ENCODE assay signal across 8 cellular contexts in genomic region chr7:112206238-112207105, GRCh38. TPM values are rescaled to one million over a fixed set of nuclear protein-coding genes. Genes with fewer than 3 reads are reported as not detected.
DNase-seq lines count a peak whose midpoint lies in the region; ATAC-seq, FAIRE-seq and TF ChIP-seq lines count a peak whose summit lies in the region.

Gene DOCK4, minus strand, starts transcription at chr7:112206399. Its CDS starts 261 bp downstream, at chr7:112206138.
Gene ZNF277, plus strand, starts transcription at chr7:112206695. Its CDS starts 22 bp downstream, at chr7:112206717.

- peak within 1 kb of the TSS; percentile 97 for H3K4me3 Mint-ChIP-seq in activated naive CD8-positive, alpha-beta T cell treated with anti-CD3 and anti-CD28 coated beads, Interleukin-2, amount 50 U/mL, for 24 hours

- no peaks in the 10 kb centered on the region for H3K36me3 Mint-ChIP-seq in activated naive CD8-positive, alpha-beta T cell treated with anti-CD3 and anti-CD28 coated beads, Interleukin-2, amount 50 U/mL, for 24 hours (ENCODE audit: low read depth)

- H3K9me3 ChIP-seq in SU-DHL-6 (ENCODE audit: insufficient read depth, low read length) (no peaks in the 10 kb centered on the region), pancreas (no peaks in the 10 kb centered on the region), thyroid gland (no peaks in the 10 kb centered on the region)

- peak within 1 kb of the TSS; percentile 77 for H3K27ac Mint-ChIP-seq in activated naive CD8-positive, alpha-beta T cell treated with anti-CD3 and anti-CD28 coated beads, Interleukin-2, amount 50 U/mL, for 24 hours

- H3K4me3 ChIP-seq in GM12875 (ENCODE audit: low read depth, low read length) (peak within 1 kb of the TSS; percentile 94), SU-DHL-6 (ENCODE audit: insufficient read depth, low read length, poor library complexity, severe bottlenecking) (peak within 1 kb of the TSS; percentile 89), pancreas (peak within 1 kb of the TSS; percentile 76 to 89 (median 84)), thyroid gland (replicated peaks in 1 of 3) (peak within 1 kb of the TSS; percentile 78 to 93 (median 80))

- no peaks in the 10 kb centered on the region for H3K27me3 ChIP-seq in SU-DHL-6 (ENCODE audit: low read length)
- no peaks in the 10 kb centered on the region for H3K27me3 ChIP-seq in pancreas
- no peaks in the 10 kb centered on the region for H3K27me3 ChIP-seq in thyroid gland

- peak; percentile 29 to 97 for TF ChIP-seq POLR2A in thyroid gland (IDR thresholded peaks at IDR 0.05)

- no peaks in the 10 kb centered on the region for H3F3A ChIP-seq in SU-DHL-6 (ENCODE audit: insufficient read depth)

- peak within 1 kb of the TSS; percentile 9; the same call in 1 of the 2 replicates for H3K27ac ChIP-seq in SU-DHL-6 (ENCODE audit: low read depth, low read length)
- peak within 1 kb of the TSS; percentile 79 to 92 (median 84) for H3K27ac ChIP-seq in pancreas
- peak within 1 kb of the TSS; percentile 34 to 82 (median 73) for H3K27ac ChIP-seq in thyroid gland

- peaks cover 31% of the 10 kb centered on the region for H3K27me3 Mint-ChIP-seq in activated naive CD8-positive, alpha-beta T cell treated with anti-CD3 and anti-CD28 coated beads, Interleukin-2, amount 50 U/mL, for 24 hours

- peaks cover 9% of the 10 kb centered on the region; the same call in 1 of the 2 replicates for H4K20me1 ChIP-seq in SU-DHL-6 (ENCODE audit: low read depth, low read length)

- intact Hi-C loops in Right ventricle myocardium superior (cut with DNase I) (loop anchor here (10.0 kb wide), 1 partner anchor 152 kb away; no protein-coding TSS in a partner anchor), pancreas (cut with DNase I) (no loop called here), thyroid gland (cut with DNase I) (loop anchor here (10.0 kb wide), 2 partner anchors 178 to 248 kb away; partner anchors contain the start of gene IFRD1)

- no peak for TF ChIP-seq CTCF in GM12875 (IDR thresholded peaks at IDR 0.05; ENCODE audit: borderline replicate concordance, insufficient read depth, low read depth, low read length)
- TF ChIP-seq CTCF in SU-DHL-6 (IDR thresholded peaks at IDR 0.05; ENCODE audit: insufficient read depth, low read length, poor library complexity, severe bottlenecking), result no peak
- TF ChIP-seq CTCF in pancreas (IDR thresholded peaks at IDR 0.05), result no peak
- peak in 1 of 6 experiments; percentile 4 for TF ChIP-seq CTCF in thyroid gland (IDR thresholded peaks at IDR 0.05)

- peaks cover 32% of the 10 kb centered on the region for H3K4me1 Mint-ChIP-seq in activated naive CD8-positive, alpha-beta T cell treated with anti-CD3 and anti-CD28 coated beads, Interleukin-2, amount 50 U/mL, for 24 hours

- no peaks in the 10 kb centered on the region for H3K9me2 ChIP-seq in SU-DHL-6 (replicated peaks; ENCODE audit: insufficient read depth, low read length)

- no peaks in the 10 kb centered on the region for H3K9me3 Mint-ChIP-seq in activated naive CD8-positive, alpha-beta T cell treated with anti-CD3 and anti-CD28 coated beads, Interleukin-2, amount 50 U/mL, for 24 hours

- DNase-seq in NCI-H1417 (lab: John Stamatoyannopoulos, UW), result peak; percentile 100
- peak; percentile 99 for DNase-seq in activated naive CD8-positive, alpha-beta T cell treated with anti-CD3 and anti-CD28 coated beads, Interleukin-2, amount 50 U/mL, for 24 hours
- DNase-seq in Right ventricle myocardium superior, result peak; percentile 99
- DNase-seq in pancreas, result peak; percentile 98 to 100 (median 99)
- peak; percentile 98 to 99 for DNase-seq in thyroid gland

- ATAC-seq in HG02763 (IDR thresholded peaks at IDR 0.05; ENCODE audit: unreplicated experiment), result peak; percentile 97
- peak; percentile 96 for ATAC-seq in activated naive CD8-positive, alpha-beta T cell treated with anti-CD3 and anti-CD28 coated beads, Interleukin-2, amount 50 U/mL, for 24 hours
- peak; percentile 95 for ATAC-seq in Right ventricle myocardium superior (ENCODE audit: poor library complexity)
- peak; percentile 90 to 95 (median 92) for ATAC-seq in pancreas

- WGBS in pancreas, 2 donors, result 0% methylated on average over 62 to 73 of the region's 73 CpGs
- 0 to 1% methylated on average over 29 to 42 of the region's 73 CpGs for WGBS in thyroid gland, 2 donors

- peak; percentile 92 for FAIRE-seq in pancreas (lab: Jason Lieb, UNC)

- H3K4me2 ChIP-seq in SU-DHL-6 (ENCODE audit: low read depth, low read length, poor library complexity, severe bottlenecking), result peak within 1 kb of the TSS; percentile 92

- H3K9ac ChIP-seq in SU-DHL-6 (ENCODE audit: low read length), result peak within 1 kb of the TSS; percentile 74

- H3K79me2 ChIP-seq in SU-DHL-6 (ENCODE audit: insufficient read depth, low read length), result peaks cover 20% of the 10 kb centered on the region

- peak within 1 kb of the TSS; percentile 88 for H2AFZ ChIP-seq in SU-DHL-6 (ENCODE audit: low read depth, low read length, severe bottlenecking)

- H3K36me3 ChIP-seq in SU-DHL-6 (ENCODE audit: low read length), result no peaks in the 10 kb centered on the region
- H3K36me3 ChIP-seq in pancreas, result no peaks in the 10 kb centered on the region
- no peaks in the 10 kb centered on the region for H3K36me3 ChIP-seq in thyroid gland

- H3K4me1 ChIP-seq in pancreas (peaks cover under 1 to 18% (median 3%) of the 10 kb centered on the region in 3 donors), thyroid gland (peaks cover 10 to 18% of the 10 kb centered on the region in 2 donors)

RNA-seq across cellular contexts. Expression of gene DOCK4, which starts in this region (rescaled TPM):
- 14.9 TPM for total RNA-seq in Right ventricle myocardium superior
- total RNA-seq in pancreas, result 10 to 100 TPM in 2 of 6 donors, 1 to 10 TPM in 4; 5.5 to 15.5 (median 7.3) TPM
- 1 to 10 TPM; 5.4 to 5.5 TPM for polyA plus RNA-seq in pancreas
- 10 to 100 TPM; 14.0 to 48.1 (median 30.9) TPM for total RNA-seq in thyroid gland

RNA-seq across cellular contexts. Expression of gene ZNF277, which starts in this region (rescaled TPM):
- total RNA-seq in Right ventricle myocardium superior (12.6 TPM), pancreas (10 to 100 TPM; 15.1 to 25.3 (median 20.3) TPM), thyroid gland (10 to 100 TPM; 28.4 to 45.4 (median 36.5) TPM)
- 10 to 100 TPM; 13.6 to 17.4 TPM for polyA plus RNA-seq in pancreas

Comparison
In these comparisons a context has a peak if more than half of its experiments do, and no peak if none do; other contexts are left out.
1. Peak in every context shown above with its lines: DNase-seq, ATAC-seq, H3K4me3 ChIP-seq and H3K27ac ChIP-seq.
2. H3K27ac ChIP-seq: peak in every context shown above with its lines; median percentile 84 in pancreas; 73 in thyroid gland; 9 in SU-DHL-6.
3. intact Hi-C loops: an anchor here in Right ventricle myocardium superior (10.0 kb wide) and thyroid gland (10.0 kb wide); none called in pancreas.